Comparison of ENCODE assay signal across 8 cellular contexts in genomic region chr3:30628931-30629590, GRCh38. TPM values are rescaled to one million over a fixed set of nuclear protein-coding genes. Genes with fewer than 3 reads are reported as not detected.
A peak's percentile ranks its signal among the peaks of the same experiment; 100 is the strongest.
DNase-seq lines count a peak whose midpoint lies in the region; FAIRE-seq and TF ChIP-seq lines count a peak whose summit lies in the region.

No MANE protein-coding gene starts in this region.

- intact Hi-C loops in posterior cingulate gyrus (cut with DNase I), result no loop called here

- DNase-seq in Ammon's horn (ENCODE audit: low spot score) (peak; percentile 58), amniotic epithelial cell (ENCODE audit: low read depth) (peak; percentile 51), frontal cortex (ENCODE audit: low spot score in 2 of 2) (no peak), glomerular visceral epithelial cell (ENCODE audit: extremely low spot score) (no peak), posterior cingulate gyrus (no peak), activated gamma-delta T cell (lab: John Stamatoyannopoulos, UW) (no peak)

- peak overlapping the region; percentile 9 for H3K27ac ChIP-seq in layer of hippocampus (ENCODE audit: low read depth, low read length)

- TF ChIP-seq RAD21 in Ishikawa (IDR thresholded peaks at IDR 0.05; ENCODE audit: low read depth), result peak; percentile 21; the same call in 1 of the 2 replicates

- no peaks in the 10 kb centered on the region for H3K27me3 ChIP-seq in layer of hippocampus (ENCODE audit: control insufficient read depth, insufficient read depth, low read length)

- TF ChIP-seq EP300 in Ishikawa (IDR thresholded peaks at IDR 0.05; ENCODE audit: borderline replicate concordance), result no peak

- no peak for FAIRE-seq in frontal cortex (lab: Jason Lieb, UNC)

TF ChIP-seq in Ishikawa, 13 proteins besides CTCF, POLR2A, EP300 and RAD21:
- no peak for TF ChIP-seq CEBPB (IDR thresholded peaks at IDR 0.05)
- TF ChIP-seq ZBTB7A (IDR thresholded peaks at IDR 0.05; ENCODE audit: low read depth), result no peak

RNA-seq across cellular contexts. Expression of gene TGFBR2, which starts 22.7 kb away (rescaled TPM):
- 4.5 TPM for total RNA-seq in frontal cortex

Comparison
In these comparisons a context has a peak if more than half of its experiments do, and no peak if none do; other contexts are left out.
1. DNase-seq: peak in Ammon's horn (single experiment) and amniotic epithelial cell (single experiment); none in frontal cortex (0 of 2), glomerular visceral epithelial cell (single experiment), posterior cingulate gyrus (0 of 10) and activated gamma-delta T cell (single experiment).